In the genomic region with DNA sequence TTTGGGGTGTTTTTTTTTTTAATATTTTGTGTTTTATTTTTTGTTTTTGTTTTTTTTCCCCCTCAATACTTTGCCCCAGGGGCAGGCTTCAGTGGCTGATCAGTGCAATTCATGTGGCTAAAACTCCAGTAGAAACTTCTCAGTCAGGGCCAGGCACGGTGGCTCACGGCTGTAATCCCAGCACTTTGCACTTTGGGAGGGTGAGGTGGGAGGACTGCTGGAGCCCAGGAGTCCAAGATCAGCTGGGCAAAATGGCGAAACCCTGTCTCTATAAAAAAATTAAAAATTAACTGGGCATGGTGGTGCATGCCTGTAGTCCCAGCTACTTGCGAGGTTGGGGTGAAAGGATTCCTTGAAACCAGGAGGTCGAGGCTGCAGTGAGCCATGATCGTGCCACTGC, we compare ENCODE assay signal across 29 cellular contexts. TPM values are rescaled to one million over a fixed set of nuclear protein-coding genes. Genes with fewer than 3 reads are reported as not detected.
"Had no signal": no experiment of that assay in that cellular context is flagged by ENCODE, and none has a peak within 500 bp of the region (broad histone marks: within the 10 kb centered on the region; RNA-seq: fewer than 3 reads in every experiment).

No MANE protein-coding gene starts in this region.

- H3K4me1 ChIP-seq: colonic mucosa, esophagus muscularis mucosa, esophagus squamous epithelium, foreskin keratinocyte, gastrocnemius medialis, gastroesophageal sphincter, heart left ventricle, heart right ventricle had no signal

- H3K36me3 ChIP-seq: colonic mucosa, esophagus muscularis mucosa, esophagus squamous epithelium, gastrocnemius medialis, gastroesophageal sphincter, heart left ventricle, heart right ventricle had no signal

- H3K4me3 Mint-ChIP-seq: dendritic cell treated with granulocyte-macrophage colony-stimulating factor and Interleukin-4, amounts not matched to agents 40 ng/mL and 50 ng/mL, for 4 days; effector memory CD8-positive, alpha-beta T cell; endodermal cell had no signal

- H3K27ac ChIP-seq: colonic mucosa, coronary artery, dorsolateral prefrontal cortex, epithelial cell of prostate, esophagus muscularis mucosa, esophagus squamous epithelium, foreskin keratinocyte, gastrocnemius medialis, gastroesophageal sphincter, heart left ventricle, heart right ventricle had no signal

- H3K4me3 ChIP-seq: colonic mucosa, coronary artery, dorsolateral prefrontal cortex, esophagus muscularis mucosa, esophagus squamous epithelium, gastrocnemius medialis, gastroesophageal sphincter, heart left ventricle, heart right ventricle had no signal

- H3K9me3 ChIP-seq: colonic mucosa, esophagus muscularis mucosa, esophagus squamous epithelium, gastrocnemius medialis, gastroesophageal sphincter, heart left ventricle, heart right ventricle had no signal

- FAIRE-seq: colon, endometrium, endothelial cell of umbilical vein, frontal cortex had no signal

- DNase-seq: colonic mucosa; cortex of kidney; dermis blood vessel endothelial cell; dorsolateral prefrontal cortex; effector CD4-positive, alpha-beta T cell; effector CD8-positive, alpha-beta T cell; effector memory CD4-positive, alpha-beta T cell; effector memory CD8-positive, alpha-beta T cell; endodermal cell; erythroblast; esophagus squamous epithelium; foreskin fibroblast; foreskin keratinocyte; foreskin melanocyte; gastrocnemius medialis; glutamatergic neuron; head of caudate nucleus; heart left ventricle; heart right ventricle had no signal

- ATAC-seq: effector memory CD8-positive, alpha-beta T cell; esophagus mucosa; foreskin keratinocyte; gastrocnemius medialis; gastroesophageal sphincter; heart left ventricle; heart right ventricle had no signal

- H3K9me3 Mint-ChIP-seq: dendritic cell treated with granulocyte-macrophage colony-stimulating factor and Interleukin-4, amounts not matched to agents 40 ng/mL and 50 ng/mL, for 4 days; effector memory CD8-positive, alpha-beta T cell had no signal

- H3K4me1 Mint-ChIP-seq: endodermal cell had no signal

- H3K27me3 ChIP-seq: colonic mucosa, dorsolateral prefrontal cortex had no signal

- H3K27ac Mint-ChIP-seq: dendritic cell treated with granulocyte-macrophage colony-stimulating factor and Interleukin-4, amounts not matched to agents 40 ng/mL and 50 ng/mL, for 4 days; effector memory CD8-positive, alpha-beta T cell; endodermal cell had no signal

RNA-seq across cellular contexts. Expression of gene ATP8A2, which starts 17.4 kb away (rescaled TPM):
- total RNA-seq: esophagus mucosa, esophagus squamous epithelium, gastrocnemius medialis had no signal
